Comparison of ENCODE assay signal across 8 cellular contexts in the genomic region with DNA sequence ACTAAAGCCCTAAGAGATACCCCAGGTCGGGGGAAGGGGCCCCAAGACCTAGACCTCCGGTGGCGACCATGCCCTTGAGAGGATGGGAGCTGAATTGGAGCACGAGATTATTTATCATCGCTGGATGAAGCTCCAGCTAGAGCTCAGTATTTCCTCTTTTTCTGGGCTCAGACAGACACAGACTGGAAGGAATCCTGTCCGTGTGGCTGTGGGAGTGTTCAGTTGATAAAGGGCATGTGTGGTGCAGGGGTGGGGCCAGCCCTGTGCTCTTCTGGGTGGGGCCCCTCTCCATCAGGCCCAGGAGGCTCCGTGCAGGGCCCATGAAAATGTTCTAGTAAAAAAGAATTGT. TPM values are rescaled to one million over a fixed set of nuclear protein-coding genes. Genes with fewer than 3 reads are reported as not detected.
DNase-seq lines count a peak whose midpoint lies in the region; ATAC-seq and TF ChIP-seq lines count a peak whose summit lies in the region.

No MANE protein-coding gene starts in this region.

- intact Hi-C loops in Right ventricle myocardium superior (cut with DNase I) = loop anchor here (10.0 kb wide), 2 partner anchors 69 to 129 kb away; no protein-coding TSS in a partner anchor
- intact Hi-C loops in sigmoid colon (cut with DNase I) = loop anchor here (2.0 kb wide), 2 partner anchors 145 to 255 kb away; partner anchors contain the start of gene GAA

- H3K27me3 ChIP-seq in sigmoid colon = peaks cover 30 to 51% (median 32%) of the 10 kb centered on the region in 3 donors

- H3K27ac ChIP-seq in sigmoid colon = peak overlapping the region in 3 of 4 donors; percentile 47 to 59 (median 55)

- no peak for TF ChIP-seq CTCF in sigmoid colon (IDR thresholded peaks at IDR 0.05)

- WGBS in sigmoid colon, 2 donors = 6 to 17% methylated on average over 7 of the region's 7 CpGs

- in situ Hi-C loops in SK-MEL-5 (cut with HindIII; ENCODE audit: low pct_unique_long_range_greater_than_20kb, low sequenced_read_pairs) = no loop called here

- H3K4me3 ChIP-seq in sigmoid colon = no peak overlapping the region

- TF ChIP-seq EP300 in sigmoid colon (IDR thresholded peaks at IDR 0.05) = no peak

- H3K4me1 ChIP-seq in sigmoid colon = peaks cover 0 to 50% (median 47%) of the 10 kb centered on the region in 4 donors

- no peaks in the 10 kb centered on the region for H3K9me3 ChIP-seq in sigmoid colon

- no peak for TF ChIP-seq POLR2A in sigmoid colon (IDR thresholded peaks at IDR 0.05)

- H3K36me3 ChIP-seq in sigmoid colon = no peaks in the 10 kb centered on the region

- DNase-seq in GDM1 (lab: John Stamatoyannopoulos, UW) (peak; percentile 25), SK-MEL-5 (ENCODE audit: low read depth, low spot score) (peak; percentile 93), Right ventricle myocardium superior (peak; percentile 46), sigmoid colon (no peak), retina (no peak), T-helper 2 cell (no peak)
- no peak for DNase-seq in activated CD8-positive, alpha-beta memory T cell treated with anti-CD3 and anti-CD28 coated beads for 24 hours

- ATAC-seq in Right ventricle myocardium superior (ENCODE audit: poor library complexity) = no peak
- no peak for ATAC-seq in GM18519 (IDR thresholded peaks at IDR 0.05; ENCODE audit: low FRiP score, unreplicated experiment)

RNA-seq across cellular contexts. Expression of gene CBX4, which starts 6.3 kb away (rescaled TPM):
- 120 and 128 TPM in 2 replicates for total RNA-seq in SK-MEL-5 (2014; rRNA removed; shearing (Covaris generic))
- polyA plus RNA-seq in SK-MEL-5 (2015; cell fraction: cytosol; rRNA removed) = 243 and 286 TPM in 2 replicates
- 260 and 320 TPM in 2 replicates for polyA plus RNA-seq in SK-MEL-5 (2015; cell fraction: nucleus; rRNA removed)
- 25.6 TPM for total RNA-seq in Right ventricle myocardium superior
- 1 to 10 TPM; 6.1 to 9.8 (median 7.5) TPM for total RNA-seq in sigmoid colon
- polyA plus RNA-seq in sigmoid colon = 10 to 100 TPM in 1 of 3 donors, 1 to 10 TPM in 2; 3.5 to 14.2 (median 8.4) TPM

RNA-seq across cellular contexts. Expression of gene CBX8, which starts 48.7 kb away (rescaled TPM):
- 31.3 and 34.4 TPM in 2 replicates for total RNA-seq in SK-MEL-5 (2014; rRNA removed; shearing (Covaris generic))
- polyA plus RNA-seq in SK-MEL-5 (2015; cell fraction: cytosol; rRNA removed) = 16.1 and 27.3 TPM in 2 replicates
- 30.6 and 35.7 TPM in 2 replicates for polyA plus RNA-seq in SK-MEL-5 (2015; cell fraction: nucleus; rRNA removed)
- total RNA-seq in Right ventricle myocardium superior = 6.2 TPM
- total RNA-seq in sigmoid colon = 1 to 10 TPM in 2 of 4 donors, under 1 TPM in 2; 0.28 to 1.8 (median 1.2) TPM
- polyA plus RNA-seq in sigmoid colon = 1 to 10 TPM; 2.4 to 5.6 (median 4.9) TPM

Comparison
In these comparisons a context has a peak if more than half of its experiments do, and no peak if none do; other contexts are left out.
1. DNase-seq: peak in GDM1 (single experiment), SK-MEL-5 (single experiment) and Right ventricle myocardium superior (single experiment); none in sigmoid colon (single experiment), activated CD8-positive, alpha-beta memory T cell treated with anti-CD3 and anti-CD28 coated beads for 24 hours (single experiment), retina (single experiment) and T-helper 2 cell (0 of 5).